Comparison of ENCODE assay signal across 1 cellular context in the genomic region with DNA sequence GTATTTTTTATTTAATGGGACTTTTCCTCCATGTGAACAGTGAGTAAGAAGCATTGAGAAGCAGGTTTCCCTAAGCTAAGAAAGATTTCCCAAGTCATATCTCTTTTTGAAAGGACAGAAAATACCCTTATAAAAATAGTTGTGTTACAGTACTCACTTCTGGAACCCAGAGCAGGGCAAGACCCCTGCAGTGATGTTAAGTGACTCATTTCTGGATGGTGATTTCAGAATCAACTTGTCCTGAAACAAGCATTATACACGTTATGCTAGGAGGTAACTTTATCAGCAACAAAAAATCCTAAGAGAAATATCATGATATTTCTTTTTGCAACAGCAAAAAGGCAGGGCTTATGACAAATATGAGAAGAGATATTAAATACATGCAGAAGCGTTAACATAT.
TF ChIP-seq lines count a peak whose summit lies in the region.

No MANE protein-coding gene starts in this region.

TF ChIP-seq in WTC11, 78 proteins besides CTCF, POLR2A, EP300 and RAD21 (continued from another document):
- TF ChIP-seq, protein P1, sequence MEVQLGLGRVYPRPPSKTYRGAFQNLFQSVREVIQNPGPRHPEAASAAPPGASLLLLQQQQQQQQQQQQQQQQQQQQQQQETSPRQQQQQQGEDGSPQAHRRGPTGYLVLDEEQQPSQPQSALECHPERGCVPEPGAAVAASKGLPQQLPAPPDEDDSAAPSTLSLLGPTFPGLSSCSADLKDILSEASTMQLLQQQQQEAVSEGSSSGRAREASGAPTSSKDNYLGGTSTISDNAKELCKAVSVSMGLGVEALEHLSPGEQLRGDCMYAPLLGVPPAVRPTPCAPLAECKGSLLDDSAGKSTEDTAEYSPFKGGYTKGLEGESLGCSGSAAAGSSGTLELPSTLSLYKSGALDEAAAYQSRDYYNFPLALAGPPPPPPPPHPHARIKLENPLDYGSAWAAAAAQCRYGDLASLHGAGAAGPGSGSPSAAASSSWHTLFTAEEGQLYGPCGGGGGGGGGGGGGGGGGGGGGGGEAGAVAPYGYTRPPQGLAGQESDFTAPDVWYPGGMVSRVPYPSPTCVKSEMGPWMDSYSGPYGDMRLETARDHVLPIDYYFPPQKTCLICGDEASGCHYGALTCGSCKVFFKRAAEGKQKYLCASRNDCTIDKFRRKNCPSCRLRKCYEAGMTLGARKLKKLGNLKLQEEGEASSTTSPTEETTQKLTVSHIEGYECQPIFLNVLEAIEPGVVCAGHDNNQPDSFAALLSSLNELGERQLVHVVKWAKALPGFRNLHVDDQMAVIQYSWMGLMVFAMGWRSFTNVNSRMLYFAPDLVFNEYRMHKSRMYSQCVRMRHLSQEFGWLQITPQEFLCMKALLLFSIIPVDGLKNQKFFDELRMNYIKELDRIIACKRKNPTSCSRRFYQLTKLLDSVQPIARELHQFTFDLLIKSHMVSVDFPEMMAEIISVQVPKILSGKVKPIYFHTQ (CRISPR knock-in tag; IDR thresholded peaks at IDR 0.05) = no peak
- TF ChIP-seq MXD4 (CRISPR knock-in tag; IDR thresholded peaks at IDR 0.05; ENCODE audit: borderline replicate concordance) (no peak), OVOL2 (CRISPR knock-in tag; IDR thresholded peaks at IDR 0.05; ENCODE audit: borderline replicate concordance) (no peak), FOXJ3 (CRISPR knock-in tag; IDR thresholded peaks at IDR 0.05; ENCODE audit: borderline replicate concordance) (no peak), ETV6 (CRISPR knock-in tag; IDR thresholded peaks at IDR 0.05) (no peak)
TF ChIP-seq in WTC11: peak in this region for 0.
